ENCODE assay signal across 9 cellular contexts in the genomic region with DNA sequence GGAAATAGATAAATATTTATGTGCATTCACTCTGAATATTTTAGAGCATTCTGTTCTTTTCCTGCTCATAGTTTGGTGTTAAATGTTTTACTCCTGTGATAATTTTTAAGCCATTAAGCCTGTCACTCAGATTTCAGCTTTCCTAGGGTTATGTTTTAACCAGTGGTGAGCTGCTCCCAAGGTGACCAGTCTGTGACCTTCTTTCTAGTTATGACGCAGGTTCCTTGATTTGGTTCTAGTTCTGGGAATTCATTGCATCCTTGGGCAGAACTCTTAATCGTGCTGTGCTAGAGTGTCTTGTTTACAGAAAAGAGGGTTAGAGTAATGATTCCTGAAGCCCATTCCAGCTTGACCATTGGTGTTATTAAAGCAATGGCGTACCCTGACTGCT. TPM values are rescaled to one million over a fixed set of nuclear protein-coding genes. Genes with fewer than 3 reads are reported as not detected.
DNase-seq lines count a peak whose midpoint lies in the region; ATAC-seq and TF ChIP-seq lines count a peak whose summit lies in the region.
"Had no signal": no experiment of that assay in that cellular context is flagged by ENCODE, and none has a peak within 500 bp of the region (broad histone marks: within the 10 kb centered on the region; RNA-seq: fewer than 3 reads in every experiment).

No MANE protein-coding gene starts in this region.

- no peak for ATAC-seq in left colon

- H3K4me1 ChIP-seq in BLaER1, result peaks cover 20% of the 10 kb centered on the region
- H3K4me1 ChIP-seq in OCI-LY1 (ENCODE audit: insufficient read depth, low read length, severe bottlenecking), result peaks cover 24% of the 10 kb centered on the region

- 0 out of 2 replicates have a peak, but pooled peaks cover 19% of the 10 kb centered on the region for H4K20me1 ChIP-seq in BLaER1
- H4K20me1 ChIP-seq in OCI-LY1 (ENCODE audit: insufficient read depth, low read length), result no peaks in the 10 kb centered on the region

- no peaks in the 10 kb centered on the region; the same call in 1 of the 2 replicates for H3K27me3 ChIP-seq in BLaER1
- H3K27me3 ChIP-seq in OCI-LY1 (ENCODE audit: insufficient read depth, low read length), result no peaks in the 10 kb centered on the region

- peaks cover 3% of the 10 kb centered on the region for H3K36me3 Mint-ChIP-seq in endothelial cell (ENCODE audit: low read depth, unreplicated experiment)
- peaks cover 9% of the 10 kb centered on the region for H3K36me3 Mint-ChIP-seq in nephron progenitor cell (ENCODE audit: low read depth)

- H2AFZ ChIP-seq in OCI-LY1 (ENCODE audit: low read length), result no peak overlapping the region

- H3K36me3 ChIP-seq in BLaER1 (peaks cover 17% of the 10 kb centered on the region), OCI-LY1 (ENCODE audit: insufficient read depth, low read length) (peaks cover 35% of the 10 kb centered on the region)

- H3K4me3 ChIP-seq in BLaER1 (no peak overlapping the region), OCI-LY1 (ENCODE audit: low read depth, low read length, poor library complexity, severe bottlenecking) (peak overlapping the region; percentile 92)

- no peak overlapping the region for H3K27ac ChIP-seq in BLaER1
- peak overlapping the region; percentile 94 for H3K27ac ChIP-seq in OCI-LY1 (ENCODE audit: low read depth, low read length, poor library complexity, severe bottlenecking)

- H3K27ac Mint-ChIP-seq in endothelial cell (ENCODE audit: unreplicated experiment) (peak overlapping the region; percentile 100), nephron progenitor cell (no peak overlapping the region)

- DNase-seq in endothelial cell (ENCODE audit: low spot score) (no peak), nephron progenitor cell (no peak), left colon (no peak), cerebellum (ENCODE audit: low spot score) (no peak), COR-L47 (lab: John Stamatoyannopoulos, UW) (no peak)
- no peak for DNase-seq in stimulated activated CD4-positive, alpha-beta T cell treated with anti-CD3 and anti-CD28 coated beads, Interleukin-2, amount 100 ng/mL, for 24 hours
- DNase-seq: activated CD4-positive, alpha-beta T cell treated with anti-CD3 and anti-CD28 coated beads for 1 hour had no signal

- H3K4me1 Mint-ChIP-seq in endothelial cell (ENCODE audit: unreplicated experiment), result peaks cover 23% of the 10 kb centered on the region
- H3K4me1 Mint-ChIP-seq in nephron progenitor cell, result peaks cover 29% of the 10 kb centered on the region

- no peaks in the 10 kb centered on the region for H3K9me2 ChIP-seq in OCI-LY1 (ENCODE audit: low read depth, low read length)

- H3K27me3 Mint-ChIP-seq in endothelial cell (ENCODE audit: unreplicated experiment), result peaks cover 9% of the 10 kb centered on the region
- H3K27me3 Mint-ChIP-seq in nephron progenitor cell (ENCODE audit: low read depth, poor library complexity), result peaks cover 4% of the 10 kb centered on the region

- H3F3A ChIP-seq in OCI-LY1 (ENCODE audit: insufficient read depth, low read length), result no peaks in the 10 kb centered on the region

- no peak overlapping the region for H3K9ac ChIP-seq in BLaER1
- peak overlapping the region; percentile 94 for H3K9ac ChIP-seq in OCI-LY1 (ENCODE audit: low read length)

- H3K9me3 ChIP-seq in BLaER1, result no peaks in the 10 kb centered on the region
- no peaks in the 10 kb centered on the region for H3K9me3 ChIP-seq in OCI-LY1 (ENCODE audit: low read length)

- no peaks in the 10 kb centered on the region for H3K9me3 Mint-ChIP-seq in endothelial cell (ENCODE audit: unreplicated experiment)
- H3K9me3 Mint-ChIP-seq in nephron progenitor cell, result no peaks in the 10 kb centered on the region

- H3K79me2 ChIP-seq in OCI-LY1 (ENCODE audit: insufficient read depth, low read length), result peaks cover 28% of the 10 kb centered on the region

- TF ChIP-seq CTCF in OCI-LY1 (IDR thresholded peaks at IDR 0.05; ENCODE audit: low read length), result no peak
- TF ChIP-seq CTCF in endothelial cell (IDR thresholded peaks at IDR 0.05; ENCODE audit: unreplicated experiment), result no peak
- no peak for TF ChIP-seq CTCF in nephron progenitor cell (IDR thresholded peaks at IDR 0.05)

- H3K4me2 ChIP-seq in BLaER1 (0 out of 2 replicates have a peak overlapping the region, but pooled peaks have one; percentile 92), OCI-LY1 (ENCODE audit: low read length) (peak overlapping the region; percentile 82)

- intact Hi-C loops in left colon (cut with DNase I, micrococcal nuclease), result no loop called here

- peak overlapping the region; percentile 100 for H3K4me3 Mint-ChIP-seq in endothelial cell (ENCODE audit: unreplicated experiment)
- peak overlapping the region; percentile 98 for H3K4me3 Mint-ChIP-seq in nephron progenitor cell

RNA-seq across cellular contexts. Expression of a gene that starts 2.2 kb away (rescaled TPM):
- total RNA-seq in endothelial cell (ENCODE audit: unreplicated experiment) (133 TPM), left colon (10 to 100 TPM; 25.2 to 53.6 TPM), cerebellum (33.1 TPM)

RNA-seq across cellular contexts. Expression of a gene that starts 36.0 kb away (rescaled TPM):
- total RNA-seq in endothelial cell (ENCODE audit: unreplicated experiment) (not detected), left colon (not detected), cerebellum (0.27 TPM)

RNA-seq across cellular contexts. Expression of a gene that starts 42.9 kb away (rescaled TPM):
- total RNA-seq in endothelial cell (ENCODE audit: unreplicated experiment) (not detected), left colon (not detected), cerebellum (4.8 TPM)
